In genomic region chr22:20153945-20154344, GRCh38 we compare ENCODE assay signal across 20 cellular contexts. TPM values are rescaled to one million over a fixed set of nuclear protein-coding genes. Genes with fewer than 3 reads are reported as not detected.
DNase-seq lines count a peak whose midpoint lies in the region; ATAC-seq and TF ChIP-seq lines count a peak whose summit lies in the region.
"Had no signal": no experiment of that assay in that cellular context is flagged by ENCODE, and none has a peak within 500 bp of the region (broad histone marks: within the 10 kb centered on the region; RNA-seq: fewer than 3 reads in every experiment).

No MANE protein-coding gene starts in this region.

- no peaks in the 10 kb centered on the region for H3K9me3 Mint-ChIP-seq in progenitor cell of endocrine pancreas (ENCODE audit: low read depth)
- H3K9me3 Mint-ChIP-seq: CD14-positive monocyte; effector memory CD8-positive, alpha-beta T cell had no signal

- ATAC-seq in HG03354 (IDR thresholded peaks at IDR 0.05; ENCODE audit: poor library complexity, severe bottlenecking, unreplicated experiment), result no peak
- ATAC-seq: activated CD4-positive, alpha-beta T cell treated with anti-CD3 and anti-CD28 coated beads for 36 hours; effector memory CD8-positive, alpha-beta T cell had no signal

- no peaks in the 10 kb centered on the region for H3K9me3 ChIP-seq in A673 (ENCODE audit: low read depth, low read length, poor library complexity, severe bottlenecking)

- CTCF ChIA-PET in A673 (lab: Charles Lee), result no interaction called here

- intact Hi-C loops in A673 (cut with micrococcal nuclease; ENCODE audit: unreplicated experiment), result no loop called here

- H3K27ac ChIP-seq in A673 (ENCODE audit: low read depth, low read length, poor library complexity, severe bottlenecking), result no peak overlapping the region
- H3K27ac ChIP-seq: HL-60 had no signal

- no peaks in the 10 kb centered on the region for H3K4me1 ChIP-seq in A673 (ENCODE audit: insufficient read depth, low read length, poor library complexity, severe bottlenecking)

- H3K36me3 ChIP-seq in A673 (ENCODE audit: insufficient read depth, low read length, poor library complexity, severe bottlenecking), result no peaks in the 10 kb centered on the region

- H3K4me1 Mint-ChIP-seq in progenitor cell of endocrine pancreas (ENCODE audit: low read depth), result peaks cover 4% of the 10 kb centered on the region

- H3K27ac Mint-ChIP-seq in progenitor cell of endocrine pancreas, result no peak overlapping the region
- H3K27ac Mint-ChIP-seq: activated CD4-positive, alpha-beta T cell treated with anti-CD3 and anti-CD28 coated beads for 36 hours; CD14-positive monocyte; effector memory CD8-positive, alpha-beta T cell had no signal

- POLR2A ChIA-PET in A673 (lab: Charles Lee; ENCODE audit: low non-redundant PET), result interaction anchor here (0.6 kb wide), 1 partner anchor 542 kb away, joined by 3 read pairs; no protein-coding TSS in a partner anchor

- no peak overlapping the region for H3K4me3 Mint-ChIP-seq in progenitor cell of endocrine pancreas (ENCODE audit: low read depth)
- H3K4me3 Mint-ChIP-seq: activated CD4-positive, alpha-beta T cell treated with anti-CD3 and anti-CD28 coated beads for 36 hours; CD14-positive monocyte; effector memory CD8-positive, alpha-beta T cell had no signal

- DNase-seq in HuH-7 (ENCODE audit: low spot score) (peak; percentile 42), choroid plexus epithelial cell (ENCODE audit: low read depth) (peak; percentile 22), progenitor cell of endocrine pancreas (ENCODE audit: low spot score, unreplicated experiment) (no peak), A673 (ENCODE audit: low spot score) (no peak), NCI-H2029 treated with DMSO at 0.1 percent for 48 hours (lab: John Stamatoyannopoulos, UW) (no peak)
- DNase-seq: activated CD4-positive, alpha-beta T cell treated with anti-CD3 and anti-CD28 coated beads for 36 hours; activated effector memory CD4-positive, alpha-beta T cell treated with anti-CD3 and anti-CD28 coated beads, Interleukin-2, amount 50 U/mL, for 16 hours; central memory CD4-positive, alpha-beta T cell; effector memory CD8-positive, alpha-beta T cell; KG1; midbrain; NCI-H1092 treated with DMSO at 0.1 percent for 48 hours; NCI-H82; stimulated activated naive CD4-positive, alpha-beta T cell treated with Interleukin-2 at 50 U/mL for 16 hours; T1000; trophoblast cell had no signal

- no TSS peak for BruUV-seq in A673 (replicated peaks; lab: Mats Ljungman, UMichigan)

- H3K4me3 ChIP-seq in choroid plexus epithelial cell (ENCODE audit: low read depth, low read length), result no peak overlapping the region
- no peak overlapping the region for H3K4me3 ChIP-seq in A673 (ENCODE audit: low read depth, low read length, poor library complexity, severe bottlenecking)

- TF ChIP-seq CTCF in choroid plexus epithelial cell (conservative IDR thresholded peaks at IDR 0.05; ENCODE audit: low read depth, low read length) (peak; percentile 10), progenitor cell of endocrine pancreas (IDR thresholded peaks at IDR 0.05; ENCODE audit: unreplicated experiment) (peak; percentile 18), A673 (conservative IDR thresholded peaks at IDR 0.05; ENCODE audit: low read depth, low read length) (no peak)

- H3K27me3 ChIP-seq in A673 (replicated peaks; ENCODE audit: insufficient read depth, low read depth, low read length, poor library complexity), result no peaks in the 10 kb centered on the region

- H3K36me3 Mint-ChIP-seq in progenitor cell of endocrine pancreas (ENCODE audit: insufficient read depth), result no peaks in the 10 kb centered on the region
- H3K36me3 Mint-ChIP-seq: CD14-positive monocyte had no signal

- peaks cover 7% of the 10 kb centered on the region for H3K27me3 Mint-ChIP-seq in progenitor cell of endocrine pancreas
- H3K27me3 Mint-ChIP-seq: activated CD4-positive, alpha-beta T cell treated with anti-CD3 and anti-CD28 coated beads for 36 hours had no signal

RNA-seq across cellular contexts. Expression of gene CCDC188, which starts 3.1 kb away (rescaled TPM):
- total RNA-seq in progenitor cell of endocrine pancreas, result 3.3 and 4.0 TPM in 2 replicates
- not detected in 2 replicates for total RNA-seq in A673 (2021)
- total RNA-seq: activated CD4-positive, alpha-beta T cell treated with anti-CD3 and anti-CD28 coated beads for 36 hours; SK-MEL-5 had no signal

RNA-seq across cellular contexts. Expression of gene ZDHHC8, which starts 22.3 kb away (rescaled TPM):
- 82.1 and 83.5 TPM in 2 replicates for total RNA-seq in progenitor cell of endocrine pancreas
- 58.8 and 60.2 TPM in 2 replicates for total RNA-seq in A673 (2021)

RNA-seq across cellular contexts. Expression of gene TRMT2A, which starts 36.9 kb away (rescaled TPM):
- total RNA-seq in progenitor cell of endocrine pancreas (78.5 and 86.5 TPM in 2 replicates), A673 (2021) (68.1 and 71.1 TPM in 2 replicates)

RNA-seq across cellular contexts. Expression of gene RANBP1, which starts 38.0 kb away (rescaled TPM):
- total RNA-seq in progenitor cell of endocrine pancreas, result 217 and 219 TPM in 2 replicates
- total RNA-seq in A673 (2021), result 501 and 509 TPM in 2 replicates

Comparison
In these comparisons a context has a peak if more than half of its experiments do, and no peak if none do; other contexts are left out.
1. DNase-seq: peak in HuH-7 (single experiment) and choroid plexus epithelial cell (single experiment); none in progenitor cell of endocrine pancreas (single experiment), A673 (single experiment) and NCI-H2029 treated with DMSO at 0.1 percent for 48 hours (single experiment).